Comparison of ENCODE assay signal across 25 cellular contexts in genomic region chr15:98843844-98844243, GRCh38.
A peak's percentile ranks its signal among the peaks of the same experiment; 100 is the strongest.
DNase-seq lines count a peak whose midpoint lies in the region; ATAC-seq, FAIRE-seq and TF ChIP-seq lines count a peak whose summit lies in the region.
"Had no signal": no experiment of that assay in that cellular context is flagged by ENCODE, and none has a peak within 500 bp of the region (broad histone marks: within the 10 kb centered on the region; RNA-seq: fewer than 3 reads in every experiment).

No MANE protein-coding gene starts in this region.

- H3K27me3 ChIP-seq in CD4-positive, alpha-beta T cell (ENCODE audit: control insufficient read depth, insufficient read depth, low read length) = no peaks in the 10 kb centered on the region
- H3K27me3 ChIP-seq in prostate gland (replicated peaks; ENCODE audit: insufficient read depth) = no peaks in the 10 kb centered on the region
- H3K27me3 ChIP-seq: cardiac muscle cell, gastroesophageal sphincter, suprapubic skin had no signal

- WGBS in prostate gland = 83% methylated on average over 4 of the region's 4 CpGs

- H3K4me3 ChIP-seq in kidney (ENCODE audit: low read length in 2 of 2) (no peak overlapping the region), prostate gland (no peak overlapping the region)
- H3K4me3 ChIP-seq: cardiac muscle cell, gastroesophageal sphincter, suprapubic skin had no signal

- no peaks in the 10 kb centered on the region for H3K36me3 ChIP-seq in kidney (ENCODE audit: control insufficient read depth in 1 of 2, insufficient read depth in 2 of 2, low read length in 2 of 2)
- no peaks in the 10 kb centered on the region for H3K36me3 ChIP-seq in prostate gland
- H3K36me3 ChIP-seq: cardiac muscle cell, gastroesophageal sphincter, suprapubic skin, WERI-Rb-1 had no signal

- ATAC-seq in CD4-positive, alpha-beta T cell (ENCODE audit: poor library complexity) = no peak
- ATAC-seq: gastroesophageal sphincter; stimulated activated memory B cell treated with anti-CD40 and anti-IgM and Interleukin-4, amounts not matched to agents 10 μg/mL and 1 μg/mL and 100 μg/mL, for 72 hours had no signal

- TF ChIP-seq CTCF in CD4-positive, alpha-beta T cell (IDR thresholded peaks at IDR 0.05) = no peak
- TF ChIP-seq CTCF in glutamatergic neuron (IDR thresholded peaks at IDR 0.05; ENCODE audit: partially characterized antibody, unreplicated experiment) (no peak), osteocyte (IDR thresholded peaks at IDR 0.05) (no peak), kidney (IDR thresholded peaks at IDR 0.05; ENCODE audit: borderline replicate concordance, extremely low read depth, insufficient read depth) (no peak), prostate gland (IDR thresholded peaks at IDR 0.05) (no peak)

- intact Hi-C loops in CD4-positive, alpha-beta T cell (cut with DNase I, micrococcal nuclease) = no loop called here
- intact Hi-C loops in kidney (cut with DNase I) = no loop called here
- intact Hi-C loops in prostate gland (cut with DNase I) = no loop called here

- peaks cover 5% of the 10 kb centered on the region for H3K36me3 Mint-ChIP-seq in CD4-positive, alpha-beta T cell (ENCODE audit: low read depth)
- H3K36me3 Mint-ChIP-seq in glutamatergic neuron (ENCODE audit: unreplicated experiment) = no peaks in the 10 kb centered on the region
- peaks cover 5% of the 10 kb centered on the region for H3K36me3 Mint-ChIP-seq in osteocyte (ENCODE audit: unreplicated experiment)

- H3K27ac Mint-ChIP-seq in CD4-positive, alpha-beta T cell = peak overlapping the region; percentile 13
- peak overlapping the region; percentile 86 for H3K27ac Mint-ChIP-seq in glutamatergic neuron (ENCODE audit: unreplicated experiment)
- H3K27ac Mint-ChIP-seq in osteocyte (ENCODE audit: unreplicated experiment) = peak overlapping the region; percentile 53
- H3K27ac Mint-ChIP-seq: activated CD4-positive, alpha-beta T cell treated with anti-CD3 and anti-CD28 coated beads, Interleukin-2, amount 10 ng/mL, durations not matched to agents 7 days and 5 days; activated naive CD4-positive, alpha-beta T cell treated with anti-CD3 and anti-CD28 coated beads, Interleukin-2, amount 10 ng/mL, durations not matched to agents 7 days and 5 days; stimulated activated memory B cell treated with anti-CD40 and anti-IgM and Interleukin-4, amounts not matched to agents 10 μg/mL and 1 μg/mL and 100 μg/mL, for 72 hours had no signal

- peaks cover 79% of the 10 kb centered on the region for H3K4me1 Mint-ChIP-seq in CD4-positive, alpha-beta T cell (ENCODE audit: low read depth)
- H3K4me1 Mint-ChIP-seq in glutamatergic neuron (ENCODE audit: low read depth, unreplicated experiment) = peaks cover 43% of the 10 kb centered on the region
- H3K4me1 Mint-ChIP-seq in osteocyte (ENCODE audit: unreplicated experiment) = peaks cover 58% of the 10 kb centered on the region

- H3K27me3 Mint-ChIP-seq in CD4-positive, alpha-beta T cell = no peaks in the 10 kb centered on the region
- peaks cover 5% of the 10 kb centered on the region for H3K27me3 Mint-ChIP-seq in glutamatergic neuron (ENCODE audit: unreplicated experiment)
- no peaks in the 10 kb centered on the region for H3K27me3 Mint-ChIP-seq in osteocyte (ENCODE audit: unreplicated experiment)
- H3K27me3 Mint-ChIP-seq: activated CD4-positive, alpha-beta T cell treated with anti-CD3 and anti-CD28 coated beads, Interleukin-2, amount 10 ng/mL, durations not matched to agents 7 days and 5 days; activated naive CD4-positive, alpha-beta T cell treated with anti-CD3 and anti-CD28 coated beads, Interleukin-2, amount 10 ng/mL, durations not matched to agents 7 days and 5 days had no signal

- H3K9me3 Mint-ChIP-seq in CD4-positive, alpha-beta T cell = no peaks in the 10 kb centered on the region
- H3K9me3 Mint-ChIP-seq in glutamatergic neuron (ENCODE audit: unreplicated experiment) (peaks cover 6% of the 10 kb centered on the region), osteocyte (ENCODE audit: unreplicated experiment) (no peaks in the 10 kb centered on the region)
- H3K9me3 Mint-ChIP-seq: activated CD4-positive, alpha-beta T cell treated with anti-CD3 and anti-CD28 coated beads, Interleukin-2, amount 10 ng/mL, durations not matched to agents 7 days and 5 days; CD4-positive, CD25-positive, alpha-beta regulatory T cell had no signal

- H3K4me3 Mint-ChIP-seq in CD4-positive, alpha-beta T cell = no peak overlapping the region
- no peak overlapping the region for H3K4me3 Mint-ChIP-seq in glutamatergic neuron (ENCODE audit: unreplicated experiment)
- H3K4me3 Mint-ChIP-seq in osteocyte (ENCODE audit: unreplicated experiment) = no peak overlapping the region
- H3K4me3 Mint-ChIP-seq: activated CD4-positive, alpha-beta T cell treated with anti-CD3 and anti-CD28 coated beads, Interleukin-2, amount 10 ng/mL, durations not matched to agents 7 days and 5 days; activated naive CD4-positive, alpha-beta T cell treated with anti-CD3 and anti-CD28 coated beads, Interleukin-2, amount 10 ng/mL, durations not matched to agents 7 days and 5 days; CD4-positive, CD25-positive, alpha-beta regulatory T cell; stimulated activated memory B cell treated with anti-CD40 and anti-IgM and Interleukin-4, amounts not matched to agents 10 μg/mL and 1 μg/mL and 100 μg/mL, for 72 hours had no signal

- POLR2A ChIA-PET in CD4-positive, alpha-beta T cell (lab: Charles Lee) = interaction anchor here (0.6 kb wide), 1 partner anchor 877 kb away, joined by 3 read pairs; no protein-coding TSS in a partner anchor

- no peak overlapping the region for H3K27ac ChIP-seq in CD4-positive, alpha-beta T cell (ENCODE audit: low read depth, low read length)
- H3K27ac ChIP-seq in kidney (ENCODE audit: low read depth in 2 of 2, low read length in 2 of 2) (no peak overlapping the region), prostate gland (no peak overlapping the region)
- H3K27ac ChIP-seq: cardiac muscle cell, gastroesophageal sphincter, RWPE1, suprapubic skin, WERI-Rb-1 had no signal

- H3K9me3 ChIP-seq in CD4-positive, alpha-beta T cell (ENCODE audit: control insufficient read depth, low read length) = no peaks in the 10 kb centered on the region
- H3K9me3 ChIP-seq in kidney (ENCODE audit: control insufficient read depth in 1 of 2, low read length in 2 of 2) (no peaks in the 10 kb centered on the region), prostate gland (no peaks in the 10 kb centered on the region)
- H3K9me3 ChIP-seq: gastroesophageal sphincter, suprapubic skin had no signal

- no peak for FAIRE-seq in kidney (lab: Jason Lieb, UNC)
- FAIRE-seq: G401.6, urothelium cell line had no signal

- CTCF ChIA-PET in CD4-positive, alpha-beta T cell (lab: Charles Lee) = no interaction called here

- H3K4me1 ChIP-seq in kidney (ENCODE audit: control insufficient read depth in 1 of 2, insufficient read depth in 1 of 2, low read depth in 1 of 2, low read length in 2 of 2) = peaks cover 0 to 5% of the 10 kb centered on the region in 2 donors
- H3K4me1 ChIP-seq in prostate gland (replicated peaks) = no peaks in the 10 kb centered on the region

- no peak overlapping the region for H3K9ac ChIP-seq in kidney (ENCODE audit: low read length in 2 of 2)

- TF ChIP-seq POLR2A in prostate gland (IDR thresholded peaks at IDR 0.05) = no peak

- no peak for DNase-seq in CD4-positive, alpha-beta T cell
- DNase-seq in HuH-7.5 (ENCODE audit: low spot score) (peak; percentile 52), glutamatergic neuron (no peak), osteocyte (ENCODE audit: extremely low spot score, unreplicated experiment) (no peak), kidney (no peak), prostate gland (ENCODE audit: low spot score) (no peak)
- DNase-seq in activated naive CD4-positive, alpha-beta T cell treated with Interleukin-2 at 50 U/mL for 16 hours = no peak
- DNase-seq: activated CD4-positive, alpha-beta T cell treated with anti-CD3 and anti-CD28 coated beads, Interleukin-2, amount 10 ng/mL, durations not matched to agents 7 days and 5 days; activated naive CD4-positive, alpha-beta T cell treated with anti-CD3 and anti-CD28 coated beads, Interleukin-2, amount 10 ng/mL, durations not matched to agents 7 days and 5 days; CD4-positive, CD25-positive, alpha-beta regulatory T cell; cortex of kidney; DMS153; islet precursor cell; Kasumi-1; NCI-H1694 treated with DMSO at 0.1 percent for 48 hours; NCI-H774; stimulated activated CD4-positive, alpha-beta T cell treated with anti-CD3 and anti-CD28 coated beads, Interleukin-2, amount 100 ng/mL, for 48 hours; WERI-Rb-1 had no signal

Comparison
In these comparisons a context has a peak if more than half of its experiments do, and no peak if none do; other contexts are left out.
1. H3K27ac Mint-ChIP-seq: peak in every context shown above with its lines; median percentile 86 in glutamatergic neuron; 53 in osteocyte; 13 in CD4-positive, alpha-beta T cell.